ENCODE assay signal across 29 cellular contexts in the genomic region with DNA sequence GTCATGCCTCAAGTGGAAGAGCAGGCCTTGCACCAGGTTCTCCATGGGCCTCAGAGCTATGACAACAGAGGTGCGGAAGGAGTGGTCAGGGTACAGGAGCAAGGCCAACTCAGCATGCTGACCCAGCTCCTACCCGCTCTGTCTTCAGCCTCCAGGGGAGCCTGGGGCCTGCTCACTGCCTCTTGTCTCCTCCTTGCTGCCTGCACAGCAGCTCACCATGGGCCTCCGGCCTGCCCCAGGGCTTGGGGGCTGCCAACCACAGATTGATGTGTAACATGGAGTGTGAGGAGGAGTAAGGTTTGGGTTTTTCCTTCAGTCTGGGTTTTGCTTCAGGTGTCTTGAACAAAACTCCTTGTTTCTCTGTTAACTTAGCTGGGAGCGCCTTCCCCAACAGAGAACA.
"Had no signal": no experiment of that assay in that cellular context is flagged by ENCODE, and none has a peak within 500 bp of the region (broad histone marks: within the 10 kb centered on the region; RNA-seq: fewer than 3 reads in every experiment).

No MANE protein-coding gene starts in this region.

- H3K9me3 ChIP-seq: adrenal gland, body of pancreas had no signal

- DNase-seq: activated CD4-positive, alpha-beta T cell treated with anti-CD3 and anti-CD28 coated beads for 36 hours; activated CD4-positive, alpha-beta T cell treated with anti-CD3 and anti-CD28 coated beads, Interleukin-2, amount 10 ng/mL, durations not matched to agents 24 days and 14 days; activated CD4-positive, CD25-positive, alpha-beta regulatory T cell; activated CD4-positive, CD25-positive, alpha-beta regulatory T cell treated with anti-CD3 and anti-CD28 coated beads, Interleukin-2, amount 50 U/mL, for 72 hours; activated CD8-positive, alpha-beta memory T cell treated with anti-CD3 and anti-CD28 coated beads for 24 hours; activated CD8-positive, alpha-beta T cell treated with anti-CD3 and anti-CD28 coated beads for 36 hours; activated gamma-delta T cell; activated naive CD4-positive, alpha-beta T cell; activated naive CD8-positive, alpha-beta T cell treated with anti-CD3 and anti-CD28 coated beads for 36 hours; activated naive CD8-positive, alpha-beta T cell treated with anti-CD3 and anti-CD28 coated beads, Interleukin-2, amount 50 U/mL, for 24 hours; activated T-cell treated with anti-CD3 and anti-CD28 coated beads, Interleukin-2, amount 50 U/mL, for 72 hours; adrenal gland; amygdala; aorta; body of pancreas; dorsolateral prefrontal cortex; effector memory CD4-positive, alpha-beta T cell; endodermal cell; foreskin fibroblast; head of caudate nucleus; T-helper 1 cell; T-helper 17 cell had no signal

- H3K27me3 ChIP-seq: adrenal gland, body of pancreas, cardiac muscle cell, dorsolateral prefrontal cortex had no signal

- H3K4me1 ChIP-seq: body of pancreas had no signal

- H3K4me3 ChIP-seq: adrenal gland, body of pancreas, cardiac muscle cell, coronary artery, dorsolateral prefrontal cortex had no signal

- H3K4me1 Mint-ChIP-seq: activated naive CD8-positive, alpha-beta T cell treated with anti-CD3 and anti-CD28 coated beads for 36 hours; activated naive CD8-positive, alpha-beta T cell treated with anti-CD3 and anti-CD28 coated beads, Interleukin-2, amount 50 U/mL, for 24 hours had no signal

- H3K4me3 Mint-ChIP-seq: activated CD4-positive, alpha-beta T cell treated with anti-CD3 and anti-CD28 coated beads for 36 hours; activated CD4-positive, alpha-beta T cell treated with anti-CD3 and anti-CD28 coated beads, Interleukin-2, amount 10 ng/mL, durations not matched to agents 24 days and 14 days; activated CD8-positive, alpha-beta T cell treated with anti-CD3 and anti-CD28 coated beads for 36 hours; activated naive CD4-positive, alpha-beta T cell treated with anti-CD3 and anti-CD28 coated beads, Interleukin-2, amount 50 U/mL, for 24 hours; activated naive CD8-positive, alpha-beta T cell treated with anti-CD3 and anti-CD28 coated beads for 36 hours; activated naive CD8-positive, alpha-beta T cell treated with anti-CD3 and anti-CD28 coated beads, Interleukin-2, amount 50 U/mL, for 24 hours; activated T-cell treated with anti-CD3 and anti-CD28 coated beads, Interleukin-2, amount 50 U/mL, for 72 hours; central memory CD8-positive, alpha-beta T cell; dendritic cell treated with granulocyte-macrophage colony-stimulating factor and Interleukin-4, amounts not matched to agents 40 ng/mL and 50 ng/mL, for 4 days; endodermal cell; T-helper 17 cell; T-helper 2 cell treated with Interferon-gamma antibody and Interleukin-4, amounts not matched to agents 5 μg/mL and 100 μg/mL, for 36 hours had no signal

- H3K27ac Mint-ChIP-seq: activated CD4-positive, alpha-beta T cell treated with anti-CD3 and anti-CD28 coated beads for 36 hours; activated CD4-positive, alpha-beta T cell treated with anti-CD3 and anti-CD28 coated beads, Interleukin-2, amount 10 ng/mL, durations not matched to agents 24 days and 14 days; activated CD8-positive, alpha-beta T cell treated with anti-CD3 and anti-CD28 coated beads for 36 hours; activated naive CD4-positive, alpha-beta T cell treated with anti-CD3 and anti-CD28 coated beads, Interleukin-2, amount 50 U/mL, for 24 hours; activated naive CD8-positive, alpha-beta T cell treated with anti-CD3 and anti-CD28 coated beads for 36 hours; activated naive CD8-positive, alpha-beta T cell treated with anti-CD3 and anti-CD28 coated beads, Interleukin-2, amount 50 U/mL, for 24 hours; activated T-cell treated with anti-CD3 and anti-CD28 coated beads, Interleukin-2, amount 50 U/mL, for 72 hours; dendritic cell treated with granulocyte-macrophage colony-stimulating factor and Interleukin-4, amounts not matched to agents 40 ng/mL and 50 ng/mL, for 4 days; endodermal cell; T-helper 2 cell treated with Interferon-gamma antibody and Interleukin-4, amounts not matched to agents 5 μg/mL and 100 μg/mL, for 36 hours had no signal

- H3K27ac ChIP-seq: adrenal gland, body of pancreas, cardiac muscle cell, coronary artery had no signal

- H3K27me3 Mint-ChIP-seq: activated CD4-positive, alpha-beta T cell treated with anti-CD3 and anti-CD28 coated beads for 36 hours; activated CD4-positive, alpha-beta T cell treated with anti-CD3 and anti-CD28 coated beads, Interleukin-2, amount 10 ng/mL, durations not matched to agents 24 days and 14 days; activated CD8-positive, alpha-beta T cell treated with anti-CD3 and anti-CD28 coated beads for 36 hours; activated naive CD4-positive, alpha-beta T cell treated with anti-CD3 and anti-CD28 coated beads, Interleukin-2, amount 50 U/mL, for 24 hours; activated naive CD8-positive, alpha-beta T cell treated with anti-CD3 and anti-CD28 coated beads for 36 hours; activated naive CD8-positive, alpha-beta T cell treated with anti-CD3 and anti-CD28 coated beads, Interleukin-2, amount 50 U/mL, for 24 hours; central memory CD8-positive, alpha-beta T cell; dendritic cell treated with granulocyte-macrophage colony-stimulating factor and Interleukin-4, amounts not matched to agents 40 ng/mL and 50 ng/mL, for 4 days; T-helper 17 cell had no signal

- ATAC-seq: activated CD4-positive, alpha-beta T cell treated with anti-CD3 and anti-CD28 coated beads for 36 hours; activated CD8-positive, alpha-beta T cell treated with anti-CD3 and anti-CD28 coated beads for 36 hours; activated naive CD8-positive, alpha-beta T cell treated with anti-CD3 and anti-CD28 coated beads, Interleukin-2, amount 50 U/mL, for 24 hours; activated T-cell treated with anti-CD3 and anti-CD28 coated beads, Interleukin-2, amount 50 U/mL, for 72 hours; body of pancreas; esophagus mucosa; T-helper 17 cell had no signal

- H3K9me3 Mint-ChIP-seq: activated CD4-positive, alpha-beta T cell treated with anti-CD3 and anti-CD28 coated beads, Interleukin-2, amount 10 ng/mL, durations not matched to agents 24 days and 14 days; activated CD8-positive, alpha-beta T cell treated with anti-CD3 and anti-CD28 coated beads for 36 hours; activated naive CD4-positive, alpha-beta T cell treated with anti-CD3 and anti-CD28 coated beads, Interleukin-2, amount 50 U/mL, for 24 hours; activated naive CD8-positive, alpha-beta T cell treated with anti-CD3 and anti-CD28 coated beads for 36 hours; activated naive CD8-positive, alpha-beta T cell treated with anti-CD3 and anti-CD28 coated beads, Interleukin-2, amount 50 U/mL, for 24 hours; activated T-cell treated with anti-CD3 and anti-CD28 coated beads, Interleukin-2, amount 50 U/mL, for 72 hours; central memory CD8-positive, alpha-beta T cell; dendritic cell treated with granulocyte-macrophage colony-stimulating factor and Interleukin-4, amounts not matched to agents 40 ng/mL and 50 ng/mL, for 4 days; endodermal cell; T-helper 2 cell treated with Interferon-gamma antibody and Interleukin-4, amounts not matched to agents 5 μg/mL and 100 μg/mL, for 36 hours had no signal
